In genomic region chr9:33395159-33395879, GRCh38 we compare ENCODE assay signal across 11 cellular contexts. TPM values are rescaled to one million over a fixed set of nuclear protein-coding genes. Genes with fewer than 3 reads are reported as not detected.
DNase-seq lines count a peak whose midpoint lies in the region; ATAC-seq and TF ChIP-seq lines count a peak whose summit lies in the region.
"Not testable (repeated sequence)": the region's sequence is repeated elsewhere in the genome, so short reads cannot be mapped to it uniquely, and the experiment has no call there.
"Had no signal": no experiment of that assay in that cellular context is flagged by ENCODE, and none has a peak within 500 bp of the region (broad histone marks: within the 10 kb centered on the region; RNA-seq: fewer than 3 reads in every experiment).

No MANE protein-coding gene starts in this region.

- TF ChIP-seq EP300 in transverse colon (IDR thresholded peaks at IDR 0.05; ENCODE audit: low read depth) = not testable (repeated sequence)

- H3K4me1 ChIP-seq in IMR-90 (ENCODE audit: control insufficient read depth, insufficient read depth, low read length) = peaks cover 12% of the 10 kb centered on the region
- peaks cover 0 to 19% of the 10 kb centered on the region in 2 donors for H3K4me1 ChIP-seq in duodenal mucosa (ENCODE audit: control insufficient read depth in 1 of 2, insufficient read depth in 2 of 2, low read length in 2 of 2)
- peaks cover 17% of the 10 kb centered on the region for H3K4me1 ChIP-seq in mucosa of descending colon (ENCODE audit: low read depth)
- peaks cover 0 to 30% (median 20%) of the 10 kb centered on the region in 4 donors for H3K4me1 ChIP-seq in transverse colon

- H2BK120ac ChIP-seq in IMR-90 (ENCODE audit: low read depth, low read length) = not testable (repeated sequence)

- H3K9ac ChIP-seq in IMR-90 (ENCODE audit: low read depth, low read length) = not testable (repeated sequence)
- H3K9ac ChIP-seq in duodenal mucosa (ENCODE audit: low read depth in 1 of 2, low read length in 2 of 2) = peak overlapping the region in 1 of 2 donors; percentile 32

- not testable (repeated sequence) for H2BK5ac ChIP-seq in IMR-90 (ENCODE audit: low read depth, low read length, poor library complexity, severe bottlenecking)

- not testable (repeated sequence) for H3K9me3 ChIP-seq in IMR-90 (ENCODE audit: control insufficient read depth, insufficient read depth, low read length); duodenal mucosa (ENCODE audit: control insufficient read depth in 1 of 2, low read length in 2 of 2); mucosa of descending colon; transverse colon

- POLR2A ChIA-PET in IMR-90 (lab: Charles Lee; ENCODE audit: unreplicated experiment) = not testable (repeated sequence)

- not testable (repeated sequence) for H3K27me3 ChIP-seq in IMR-90 (ENCODE audit: control insufficient read depth, insufficient read depth, low read length); duodenal mucosa (ENCODE audit: control insufficient read depth in 1 of 2, insufficient read depth in 2 of 2, low read length in 2 of 2); transverse colon

- H4K20me1 ChIP-seq in IMR-90 (ENCODE audit: insufficient read depth, low read length) = not testable (repeated sequence)

- not testable (repeated sequence) for H4K8ac ChIP-seq in IMR-90 (ENCODE audit: low read depth in 2 of 2, low read length in 2 of 2)

- not testable (repeated sequence) for H2AK9ac ChIP-seq in IMR-90 (replicated peaks; ENCODE audit: low read depth, low read length, poor library complexity)

- not testable (repeated sequence) for H3K4me2 ChIP-seq in IMR-90 (ENCODE audit: low read depth, low read length)

- TF ChIP-seq POLR2A in IMR-90 (IDR thresholded peaks at IDR 0.05; ENCODE audit: low read depth, low read length) = not testable (repeated sequence)
- TF ChIP-seq POLR2A in transverse colon (IDR thresholded peaks at IDR 0.05) = peak; percentile 12

- intact Hi-C loops in IMR-90 (cut with micrococcal nuclease); left ventricle myocardium superior (cut with micrococcal nuclease); mucosa of descending colon (cut with DNase I, micrococcal nuclease); transverse colon (cut with DNase I; ENCODE audit: low total_unique reads): not testable (repeated sequence)

- in situ Hi-C loops in Caki2 (cut with HindIII; ENCODE audit: low pct_unique_long_range_greater_than_20kb, low sequenced_read_pairs); IMR-90 (cut with MboI; ENCODE audit: low sequenced_read_pairs): not testable (repeated sequence)
- in situ Hi-C loops in transverse colon (cut with MboI; ENCODE audit: low pct_ligation_motif_present in 1 of 4, low pct_unique_long_range_greater_than_20kb in 1 of 4, low sequenced_read_pairs in 3 of 4) = loop anchor here in 1 of 4 donors (25.0 kb wide), 1 partner anchor 117 kb away; the partner anchor contains the start of gene ANKRD18B

- WGBS in IMR-90 (ENCODE audit: extremely low coverage in 2 of 2, insufficient read length in 1 of 2), 2 experiments = 89% methylated on average over 5 of the region's 15 CpGs; no CpG with 5 or more reads in 1 of the 2 experiments
- WGBS in transverse colon (ENCODE audit: low coverage in 1 of 2), 2 donors = 62 to 80% methylated on average over 2 to 15 of the region's 15 CpGs

- not testable (repeated sequence) for H3K36me3 ChIP-seq in IMR-90 (ENCODE audit: control insufficient read depth, insufficient read depth, low read length); duodenal mucosa (ENCODE audit: control insufficient read depth in 1 of 2, insufficient read depth in 2 of 2, low read length in 2 of 2); mucosa of descending colon (ENCODE audit: low read depth); transverse colon

- not testable (repeated sequence) for H2AFZ ChIP-seq in IMR-90 (replicated peaks; ENCODE audit: low read length, poor library complexity)

- not testable (repeated sequence) for H4K5ac ChIP-seq in IMR-90 (ENCODE audit: low read depth, low read length)

- TF ChIP-seq RAD21 in IMR-90 (IDR thresholded peaks at IDR 0.05; ENCODE audit: low read length) = not testable (repeated sequence)

- TF ChIP-seq CTCF in IMR-90 (conservative IDR thresholded peaks at IDR 0.05; ENCODE audit: low read depth, low read length); mucosa of descending colon (IDR thresholded peaks at IDR 0.05); progenitor cell of endocrine pancreas (IDR thresholded peaks at IDR 0.05; ENCODE audit: unreplicated experiment); transverse colon (IDR thresholded peaks at IDR 0.05): not testable (repeated sequence)

- CTCF ChIA-PET in IMR-90 (lab: Yijun Ruan, JAX) = not testable (repeated sequence)

- H3K4me1 Mint-ChIP-seq in progenitor cell of endocrine pancreas (ENCODE audit: low read depth) = peaks cover 32% of the 10 kb centered on the region

- H2AK5ac ChIP-seq in IMR-90 (ENCODE audit: low read depth, low read length) = peak overlapping the region; percentile 39; the same call in 1 of the 2 replicates

- not testable (repeated sequence) for H3K79me1 ChIP-seq in IMR-90 (ENCODE audit: low read depth in 1 of 2, low read length in 2 of 2)

- not testable (repeated sequence) for H3K14ac ChIP-seq in IMR-90 (replicated peaks; ENCODE audit: low read depth, low read length)

- peak overlapping the region; percentile 7 for H3K4me3 Mint-ChIP-seq in progenitor cell of endocrine pancreas (ENCODE audit: low read depth)

- peak overlapping the region; percentile 92 for H3K27ac Mint-ChIP-seq in progenitor cell of endocrine pancreas

- H3K9me1 ChIP-seq in IMR-90 (ENCODE audit: insufficient read depth, low read length) = not testable (repeated sequence)

- ATAC-seq in IMR-90 (ENCODE audit: low read depth); left ventricle myocardium superior: not testable (repeated sequence)
- ATAC-seq in mucosa of descending colon = peak; percentile 62

- dilution Hi-C loops in IMR-90 (cut with HindIII; ENCODE audit: low sequenced_read_pairs, unreplicated experiment) = not testable (repeated sequence)

- not testable (repeated sequence) for H3K27me3 Mint-ChIP-seq in progenitor cell of endocrine pancreas

- H3K18ac ChIP-seq in IMR-90 (ENCODE audit: low read depth, low read length) = not testable (repeated sequence)

- not testable (repeated sequence) for H3K23ac ChIP-seq in IMR-90 (ENCODE audit: low read depth, low read length)

- H3K4me3 ChIP-seq in IMR-90 (ENCODE audit: insufficient read depth, low read depth, low read length); mucosa of descending colon: not testable (repeated sequence)
- H3K4me3 ChIP-seq in duodenal mucosa (ENCODE audit: low read depth in 1 of 2, low read length in 2 of 2) (peak overlapping the region; percentile 52 to 58), transverse colon (peak overlapping the region in 1 of 4 donors; percentile 33)

- not testable (repeated sequence) for H2BK15ac ChIP-seq in IMR-90 (ENCODE audit: low read depth, low read length)

- not testable (repeated sequence) for H3K56ac ChIP-seq in IMR-90 (ENCODE audit: extremely low read depth, insufficient read depth, low read length)

- not testable (repeated sequence) for H3K36me3 Mint-ChIP-seq in progenitor cell of endocrine pancreas (ENCODE audit: insufficient read depth)

- DNase-seq in Caki2 (ENCODE audit: low read depth) (peak; percentile 56), left ventricle myocardium superior (peak; percentile 73), left kidney (ENCODE audit: low read depth, low spot score) (peak; percentile 73), mucosa of descending colon (peak; percentile 75 to 86 (median 85)), transverse colon (peak; percentile 82)
- DNase-seq in IMR-90; progenitor cell of endocrine pancreas (ENCODE audit: low spot score, unreplicated experiment): not testable (repeated sequence)

- BruUV-seq in IMR-90 (replicated peaks; lab: Mats Ljungman, UMichigan) = not testable (repeated sequence)

- H4K91ac ChIP-seq in IMR-90 (ENCODE audit: insufficient read depth, low read depth, low read length) = not testable (repeated sequence)

- not testable (repeated sequence) for H3K9me3 Mint-ChIP-seq in progenitor cell of endocrine pancreas (ENCODE audit: low read depth)

- not testable (repeated sequence) for H3K4ac ChIP-seq in IMR-90 (ENCODE audit: low read depth, low read length)

- not testable (repeated sequence) for H2BK20ac ChIP-seq in IMR-90 (ENCODE audit: low read depth, low read length)

- H3K27ac ChIP-seq in IMR-90 (ENCODE audit: insufficient read depth, low read length); duodenal mucosa (ENCODE audit: low read depth, low read length): not testable (repeated sequence)
- peak overlapping the region in 2 of 4 donors; percentile 21 to 51 for H3K27ac ChIP-seq in transverse colon

RNA-seq across cellular contexts. Expression of gene AQP7, which starts 7.0 kb away (rescaled TPM):
- not detected in 2 replicates for total RNA-seq in Caki2 (2014; rRNA removed; shearing (Covaris generic); ENCODE audit: low replicate concordance)
- total RNA-seq in IMR-90 (2012; rRNA removed) (0.28 TPM in 1 of 2 replicates, not detected in the other), left ventricle myocardium superior (173 TPM), mucosa of descending colon (10 to 100 TPM in 2 of 3 donors, 1 to 10 TPM in 1; 9.2 to 25.2 (median 17.2) TPM), progenitor cell of endocrine pancreas (3.3 and 4.4 TPM in 2 replicates), transverse colon (100 to 1,000 TPM in 1 of 4 donors, 10 to 100 TPM in 3; 11.9 to 207 (median 27.7) TPM)
- 0.07 TPM in 1 of 2 replicates, not detected in the other for polyA plus RNA-seq in IMR-90 (2012; rRNA removed)
- 0.05 and 0.20 TPM in 2 replicates for polyA plus RNA-seq in IMR-90 (2012; cell fraction: cytosol; rRNA removed)
- polyA plus RNA-seq in IMR-90 (2012; cell fraction: nucleus; rRNA removed; ENCODE audit: low replicate concordance) = 0.42 and 0.61 TPM in 2 replicates
- total RNA-seq: CD8-positive, alpha-beta T cell; H1; NCI-H460 had no signal
- polyA plus RNA-seq: H1 had no signal

RNA-seq across cellular contexts. Expression of gene AQP3, which starts 52.1 kb away (rescaled TPM):
- not detected in 2 replicates for total RNA-seq in Caki2 (2014; rRNA removed; shearing (Covaris generic); ENCODE audit: low replicate concordance)
- total RNA-seq in IMR-90 (2012; rRNA removed) = 3.3 and 3.8 TPM in 2 replicates
- polyA plus RNA-seq in IMR-90 (2012; rRNA removed) = 10.4 and 12.2 TPM in 2 replicates
- polyA plus RNA-seq in IMR-90 (2012; cell fraction: cytosol; rRNA removed) = 14.4 and 24.3 TPM in 2 replicates
- polyA plus RNA-seq in IMR-90 (2012; cell fraction: nucleus; rRNA removed; ENCODE audit: low replicate concordance) = 9.0 and 17.5 TPM in 2 replicates
- total RNA-seq in left ventricle myocardium superior = 14.8 TPM
- 1 to 10 TPM; 2.6 to 8.3 (median 3.9) TPM for total RNA-seq in mucosa of descending colon
- 6.3 and 6.9 TPM in 2 replicates for total RNA-seq in progenitor cell of endocrine pancreas
- 10 to 100 TPM in 3 of 4 donors, 1 to 10 TPM in 1; 7.1 to 15.3 (median 12.4) TPM for total RNA-seq in transverse colon
